ENCODE assay signal across 9 cellular contexts in genomic region chr12:123265851-123266678, GRCh38.
"Had no signal": no experiment of that assay in that cellular context is flagged by ENCODE, and none has a peak within 500 bp of the region (broad histone marks: within the 10 kb centered on the region; RNA-seq: fewer than 3 reads in every experiment).

No MANE protein-coding gene starts in this region.

- ATAC-seq: activated CD4-positive, CD25-positive, alpha-beta regulatory T cell treated with anti-CD3 and anti-CD28 coated beads, Interleukin-2, amount 50 U/mL, for 24 hours; gastrocnemius medialis; right cardiac atrium; stimulated activated memory B cell treated with anti-CD40 and anti-IgM and Interleukin-4, amounts not matched to agents 10 μg/mL and 1 μg/mL and 100 μg/mL, for 72 hours; T-helper 17 cell had no signal

- H3K27me3 ChIP-seq: gastrocnemius medialis, upper lobe of left lung had no signal

- H3K9me3 Mint-ChIP-seq: stimulated activated memory B cell treated with anti-CD40 and anti-IgM and Interleukin-4, amounts not matched to agents 10 μg/mL and 1 μg/mL and 100 μg/mL, for 72 hours had no signal

- H3K27ac ChIP-seq: gastrocnemius medialis, neutrophil, upper lobe of left lung had no signal

- DNase-seq: activated gamma-delta T cell, gastrocnemius medialis, T-helper 17 cell had no signal

- H3K9me3 ChIP-seq: gastrocnemius medialis, neutrophil, upper lobe of left lung had no signal

- H3K4me3 ChIP-seq: gastrocnemius medialis, upper lobe of left lung had no signal

- H3K27ac Mint-ChIP-seq: stimulated activated memory B cell treated with anti-CD40 and anti-IgM and Interleukin-4, amounts not matched to agents 10 μg/mL and 1 μg/mL and 100 μg/mL, for 72 hours; T-helper 17 cell had no signal

- H3K27me3 Mint-ChIP-seq: progenitor cell of endocrine pancreas; stimulated activated memory B cell treated with anti-CD40 and anti-IgM and Interleukin-4, amounts not matched to agents 10 μg/mL and 1 μg/mL and 100 μg/mL, for 72 hours; T-helper 17 cell had no signal

- H3K4me3 Mint-ChIP-seq: stimulated activated memory B cell treated with anti-CD40 and anti-IgM and Interleukin-4, amounts not matched to agents 10 μg/mL and 1 μg/mL and 100 μg/mL, for 72 hours had no signal
